Comparison of ENCODE assay signal across 8 cellular contexts in the genomic region with DNA sequence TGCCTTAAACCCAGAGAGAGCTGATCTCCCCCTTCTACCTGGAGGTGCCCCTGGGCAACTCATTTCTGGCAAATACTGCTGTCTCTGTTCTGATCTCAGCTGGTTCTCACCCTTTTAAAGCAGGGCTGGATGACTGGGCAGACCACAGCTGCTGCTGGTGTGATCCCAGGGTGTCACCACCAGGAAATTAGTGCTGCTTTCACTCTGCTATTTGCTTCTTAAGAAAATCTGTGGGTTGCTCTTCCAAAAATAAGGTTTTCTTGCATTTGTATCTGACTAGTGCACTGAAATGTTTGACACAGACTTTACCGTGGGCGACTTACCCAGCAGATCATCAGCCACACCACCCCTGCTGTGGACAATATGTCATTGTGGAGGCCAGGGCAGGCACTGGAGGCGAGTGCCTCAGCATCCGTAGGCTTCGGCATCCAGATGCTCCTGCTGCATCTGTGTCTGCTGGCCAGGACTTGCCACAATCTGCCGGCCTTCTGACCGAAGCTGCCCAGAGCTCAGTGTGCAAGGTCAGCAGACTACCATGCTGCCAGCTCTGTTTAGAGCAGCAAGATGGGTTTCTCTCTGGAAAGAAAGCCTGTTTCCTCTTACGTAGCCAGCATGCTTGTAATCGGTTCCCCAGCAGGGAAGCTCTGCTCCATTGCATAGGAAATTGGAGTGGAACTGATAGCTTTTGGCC. TPM values are rescaled to one million over a fixed set of nuclear protein-coding genes. Genes with fewer than 3 reads are reported as not detected.
DNase-seq lines count a peak whose midpoint lies in the region; ATAC-seq and TF ChIP-seq lines count a peak whose summit lies in the region.

No MANE protein-coding gene starts in this region.

- peak overlapping the region in 1 of 2 donors; percentile 12 for H3K4me3 ChIP-seq in gastroesophageal sphincter
- no peak overlapping the region for H3K4me3 ChIP-seq in sigmoid colon
- H3K4me3 ChIP-seq in colonic mucosa: no peak overlapping the region

- H3K27ac Mint-ChIP-seq in activated CD4-positive, alpha-beta memory T cell treated with anti-CD3 and anti-CD28 coated beads for 36 hours: peak overlapping the region; percentile 85

- CTCF ChIA-PET in activated CD4-positive, alpha-beta memory T cell treated with anti-CD3 and anti-CD28 coated beads for 36 hours (lab: Charles Lee): interaction anchor here (0.9 to 3.0 kb wide), 13 partner anchors 13 to 225 kb away, joined by 3 to 43 read pairs (median 5); partner anchors contain the start of gene ARHGAP26

- H3K4me1 ChIP-seq in gastroesophageal sphincter (peaks cover 13 to 60% (median 20%) of the 10 kb centered on the region in 3 donors), sigmoid colon (peaks cover 0 to 55% (median 35%) of the 10 kb centered on the region in 4 donors), colonic mucosa (no peaks in the 10 kb centered on the region)

- H3K9me3 ChIP-seq in gastroesophageal sphincter (no peaks in the 10 kb centered on the region), sigmoid colon (no peaks in the 10 kb centered on the region), colonic mucosa (no peaks in the 10 kb centered on the region)

- TF ChIP-seq EP300 in gastroesophageal sphincter (IDR thresholded peaks at IDR 0.05): no peak
- TF ChIP-seq EP300 in sigmoid colon (IDR thresholded peaks at IDR 0.05): no peak

- TF ChIP-seq POLR2A in gastroesophageal sphincter (IDR thresholded peaks at IDR 0.05) (no peak), sigmoid colon (IDR thresholded peaks at IDR 0.05) (no peak)

- ATAC-seq in GM18508 (IDR thresholded peaks at IDR 0.05; ENCODE audit: insufficient read depth, unreplicated experiment) (peak; percentile 75), HG02678 (IDR thresholded peaks at IDR 0.05; ENCODE audit: unreplicated experiment) (peak; percentile 83), gastroesophageal sphincter (peak; percentile 50)

- intact Hi-C loops in activated CD4-positive, alpha-beta memory T cell treated with anti-CD3 and anti-CD28 coated beads for 36 hours (cut with micrococcal nuclease): loop anchor here (1.0 kb wide), 5 partner anchors 13 to 226 kb away; partner anchors contain the start of gene ARHGAP26
- intact Hi-C loops in sigmoid colon (cut with DNase I): no loop called here
- intact Hi-C loops in colonic mucosa (cut with DNase I): no loop called here

- H3K27ac ChIP-seq in gastroesophageal sphincter (peak overlapping the region in 3 of 4 donors; percentile 63 to 67 (median 66)), sigmoid colon (peak overlapping the region; percentile 5 to 59 (median 50)), colonic mucosa (no peak overlapping the region)

- no peaks in the 10 kb centered on the region for H3K9me3 Mint-ChIP-seq in activated CD4-positive, alpha-beta memory T cell treated with anti-CD3 and anti-CD28 coated beads for 36 hours

- peak; percentile 90 for DNase-seq in activated CD4-positive, alpha-beta memory T cell treated with anti-CD3 and anti-CD28 coated beads for 36 hours
- DNase-seq in sigmoid colon: peak; percentile 75
- no peak for DNase-seq in colonic mucosa
- DNase-seq in GDM1 (lab: John Stamatoyannopoulos, UW): no peak
- no peak for DNase-seq in NCI-H345 treated with DMSO at 0.1 percent for 48 hours (lab: John Stamatoyannopoulos, UW; ENCODE audit: unreplicated experiment)

- no peaks in the 10 kb centered on the region for H3K27me3 Mint-ChIP-seq in activated CD4-positive, alpha-beta memory T cell treated with anti-CD3 and anti-CD28 coated beads for 36 hours

- POLR2A ChIA-PET in activated CD4-positive, alpha-beta memory T cell treated with anti-CD3 and anti-CD28 coated beads for 36 hours (lab: Charles Lee): interaction anchor here (0.9 to 3.4 kb wide), 6 partner anchors 12 to 82 kb away, joined by 3 to 48 read pairs (median 15); partner anchors contain the start of gene ARHGAP26

- H3K36me3 ChIP-seq in gastroesophageal sphincter: no peaks in the 10 kb centered on the region
- H3K36me3 ChIP-seq in sigmoid colon: no peaks in the 10 kb centered on the region
- H3K36me3 ChIP-seq in colonic mucosa: no peaks in the 10 kb centered on the region

- H3K27me3 ChIP-seq in gastroesophageal sphincter (no peaks in the 10 kb centered on the region), sigmoid colon (no peaks in the 10 kb centered on the region), colonic mucosa (no peaks in the 10 kb centered on the region)

- H3K4me1 Mint-ChIP-seq in activated CD4-positive, alpha-beta memory T cell treated with anti-CD3 and anti-CD28 coated beads for 36 hours (ENCODE audit: low read depth): peaks cover 57% of the 10 kb centered on the region

- H3K9ac ChIP-seq in colonic mucosa (ENCODE audit: low read depth in 2 of 2, low read length in 2 of 2): peak overlapping the region in 1 of 2 donors; percentile 36

- WGBS in gastroesophageal sphincter (ENCODE audit: low coverage in 1 of 2), 2 donors: 14 to 24% methylated on average over 2 to 3 of the region's 9 CpGs
- 69 to 71% methylated on average over 9 of the region's 9 CpGs for WGBS in sigmoid colon, 2 donors

- H3K36me3 Mint-ChIP-seq in activated CD4-positive, alpha-beta memory T cell treated with anti-CD3 and anti-CD28 coated beads for 36 hours: no peaks in the 10 kb centered on the region

- H3K4me3 Mint-ChIP-seq in activated CD4-positive, alpha-beta memory T cell treated with anti-CD3 and anti-CD28 coated beads for 36 hours: peak overlapping the region; percentile 34

- TF ChIP-seq CTCF in gastroesophageal sphincter (IDR thresholded peaks at IDR 0.05) (peak in 1 of 4 experiments; percentile 9), sigmoid colon (IDR thresholded peaks at IDR 0.05) (no peak), colonic mucosa (IDR thresholded peaks at IDR 0.05) (no peak)

RNA-seq across cellular contexts. Expression of gene ARHGAP26, which starts 13.6 kb away (rescaled TPM):
- 10 to 100 TPM; 16.4 to 16.9 TPM for total RNA-seq in activated CD4-positive, alpha-beta memory T cell treated with anti-CD3 and anti-CD28 coated beads for 36 hours
- total RNA-seq in gastroesophageal sphincter (10 to 100 TPM; 15.2 to 41.7 (median 31.7) TPM), sigmoid colon (10 to 100 TPM; 13.3 to 25.5 (median 21.7) TPM), colonic mucosa (10 to 100 TPM; 59.1 to 74.0 TPM)
- polyA plus RNA-seq in sigmoid colon: 10 to 100 TPM in 1 of 3 donors, 1 to 10 TPM in 2; 5.4 to 19.1 (median 9.0) TPM

Comparison
In these comparisons a context has a peak if more than half of its experiments do, and no peak if none do; other contexts are left out.
1. DNase-seq: peak in activated CD4-positive, alpha-beta memory T cell treated with anti-CD3 and anti-CD28 coated beads for 36 hours (single experiment) and sigmoid colon (single experiment); none in colonic mucosa (single experiment), GDM1 (single experiment) and NCI-H345 treated with DMSO at 0.1 percent for 48 hours (single experiment).
2. Peak in every context shown above with its lines, with median percentiles within 50 percentile points of each other: ATAC-seq.